Comparison of ENCODE assay signal across 9 cellular contexts in the genomic region with DNA sequence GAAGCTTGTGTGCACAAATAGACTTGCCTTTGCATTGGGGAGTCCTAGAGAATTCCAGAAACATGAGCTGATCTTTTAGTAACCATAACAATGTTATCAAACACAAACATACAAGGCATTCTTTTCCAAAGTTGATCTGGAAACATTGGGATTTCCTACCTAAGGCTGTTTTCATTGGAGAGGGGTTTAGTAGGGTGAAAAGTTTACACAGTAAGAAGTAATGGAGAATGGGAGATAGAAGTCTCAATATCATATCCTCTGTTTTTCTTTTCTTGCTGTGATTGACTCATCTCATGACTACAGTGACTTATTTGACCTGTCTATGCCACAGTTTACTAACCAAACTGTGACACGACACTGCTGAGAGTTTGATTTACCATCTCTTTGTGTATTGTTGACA.
A peak's percentile ranks its signal among the peaks of the same experiment; 100 is the strongest.
DNase-seq lines count a peak whose midpoint lies in the region; ATAC-seq, FAIRE-seq and TF ChIP-seq lines count a peak whose summit lies in the region.
"Had no signal": no experiment of that assay in that cellular context is flagged by ENCODE, and none has a peak within 500 bp of the region (broad histone marks: within the 10 kb centered on the region; RNA-seq: fewer than 3 reads in every experiment).

No MANE protein-coding gene starts in this region.

- BruUV-seq in mammary epithelial cell (replicated peaks; lab: Mats Ljungman, UMichigan): no TSS peak
- BruUV-seq in MCF 10A (replicated peaks; lab: Mats Ljungman, UMichigan): no TSS peak

- H3K36me3 Mint-ChIP-seq in MCF 10A (ENCODE audit: insufficient read depth, unreplicated experiment): no peaks in the 10 kb centered on the region
- H3K36me3 Mint-ChIP-seq: stimulated activated naive B cell treated with anti-CD40 and anti-IgM and Interleukin-4, amounts not matched to agents 10 μg/mL and 1 μg/mL and 100 μg/mL, for 72 hours had no signal

- H3K9me3 ChIP-seq in mammary epithelial cell (replicated peaks; ENCODE audit: insufficient read depth, low read length): no peaks in the 10 kb centered on the region

- dilution Hi-C loops in mammary epithelial cell (cut with HindIII; ENCODE audit: low sequenced_read_pairs): no loop called here

- TF ChIP-seq CTCF in mammary epithelial cell (conservative IDR thresholded peaks at IDR 0.05 in 1 of 2, IDR thresholded peaks at IDR 0.05 in 1 of 2; ENCODE audit: extremely low read depth in 1 of 2, insufficient read depth in 1 of 2, low read depth in 1 of 2, low read length in 2 of 2) (no peak), MCF 10A (IDR thresholded peaks at IDR 0.05; ENCODE audit: unreplicated experiment) (no peak), bronchial epithelial cell (IDR thresholded peaks at IDR 0.05; ENCODE audit: insufficient read depth, low read length, severe bottlenecking) (no peak)

- H3K36me3 ChIP-seq in mammary epithelial cell (ENCODE audit: insufficient read depth, low read length) (no peaks in the 10 kb centered on the region), bronchial epithelial cell (ENCODE audit: control insufficient read depth, insufficient read depth, low read length) (no peaks in the 10 kb centered on the region)

- DNase-seq in mammary epithelial cell (peak; percentile 54), MCF 10A (ENCODE audit: unreplicated experiment) (no peak), bronchial epithelial cell (ENCODE audit: low read depth) (peak; percentile 71), stromal cell of bone marrow (ENCODE audit: low read depth) (peak; percentile 54), NCI-H2029 (lab: John Stamatoyannopoulos, UW) (no peak), UCSD-AML1 (lab: John Stamatoyannopoulos, UW; ENCODE audit: unreplicated experiment) (no peak)
- DNase-seq: stimulated activated naive B cell treated with anti-CD40 and anti-IgM and Interleukin-4, amounts not matched to agents 10 μg/mL and 1 μg/mL and 100 μg/mL, for 72 hours had no signal

- CTCF ChIA-PET in mammary epithelial cell (lab: Charles Lee; ENCODE audit: low non-redundant PET): interaction anchor here (0.5 kb wide), 1 partner anchor 481 kb away, joined by 8 read pairs; no protein-coding TSS in a partner anchor
- CTCF ChIA-PET in MCF 10A (lab: Yijun Ruan, JAX): no interaction called here

- no peak overlapping the region for H3K27ac ChIP-seq in mammary epithelial cell (ENCODE audit: insufficient read depth, low read depth, low read length)

- H2AFZ ChIP-seq in mammary epithelial cell (ENCODE audit: low read depth, low read length): no peak overlapping the region

- H3K27me3 ChIP-seq in mammary epithelial cell (ENCODE audit: insufficient read depth, low read length): no peaks in the 10 kb centered on the region
- H3K27me3 ChIP-seq in bronchial epithelial cell (ENCODE audit: control insufficient read depth, insufficient read depth, low read length): no peaks in the 10 kb centered on the region

- H3K4me3 ChIP-seq in mammary epithelial cell (replicated peaks in 1 of 3; ENCODE audit: insufficient read depth in 1 of 3, low read depth in 2 of 3, low read length in 3 of 3): no peak overlapping the region
- no peak overlapping the region for H3K4me3 ChIP-seq in bronchial epithelial cell (ENCODE audit: low read depth, low read length)

- H3K27me3 Mint-ChIP-seq in MCF 10A (ENCODE audit: insufficient read depth, unreplicated experiment): no peaks in the 10 kb centered on the region
- H3K27me3 Mint-ChIP-seq: stimulated activated naive B cell treated with anti-CD40 and anti-IgM and Interleukin-4, amounts not matched to agents 10 μg/mL and 1 μg/mL and 100 μg/mL, for 72 hours had no signal

- no peaks in the 10 kb centered on the region for H3K4me1 Mint-ChIP-seq in MCF 10A (ENCODE audit: insufficient read depth, unreplicated experiment)
- H3K4me1 Mint-ChIP-seq: stimulated activated naive B cell treated with anti-CD40 and anti-IgM and Interleukin-4, amounts not matched to agents 10 μg/mL and 1 μg/mL and 100 μg/mL, for 72 hours had no signal

- intact Hi-C loops in mammary epithelial cell (cut with micrococcal nuclease) (loop anchor here (2.0 kb wide), 1 partner anchor 158 kb away; no protein-coding TSS in a partner anchor), MCF 10A (cut with micrococcal nuclease) (no loop called here)

- no peaks in the 10 kb centered on the region for H4K20me1 ChIP-seq in mammary epithelial cell (ENCODE audit: insufficient read depth, low read length)

- in situ Hi-C loops in mammary epithelial cell (cut with MboI; ENCODE audit: low sequenced_read_pairs in 2 of 2): no loop called here

- ATAC-seq in HG03039 (IDR thresholded peaks at IDR 0.05; ENCODE audit: unreplicated experiment) (peak; percentile 82), esophagus mucosa (no peak)

- WGBS in mammary epithelial cell (ENCODE audit: low coverage, missing lambda C conversion rate): 60% methylated on average over 1 of the region's 1 CpG

- H3K9me3 Mint-ChIP-seq in MCF 10A (ENCODE audit: unreplicated experiment): no peaks in the 10 kb centered on the region
- H3K9me3 Mint-ChIP-seq: stimulated activated naive B cell treated with anti-CD40 and anti-IgM and Interleukin-4, amounts not matched to agents 10 μg/mL and 1 μg/mL and 100 μg/mL, for 72 hours had no signal

- no peak for FAIRE-seq in bronchial epithelial cell (lab: Jason Lieb, UNC)

- H3K27ac Mint-ChIP-seq in MCF 10A (ENCODE audit: low read depth, unreplicated experiment): no peak overlapping the region
- H3K27ac Mint-ChIP-seq: stimulated activated naive B cell treated with anti-CD40 and anti-IgM and Interleukin-4, amounts not matched to agents 10 μg/mL and 1 μg/mL and 100 μg/mL, for 72 hours had no signal

- POLR2A ChIA-PET in MCF 10A (lab: Yijun Ruan, JAX): interaction anchor here (0.5 kb wide), 1 partner anchor 44 kb away, joined by 3 read pairs; no protein-coding TSS in a partner anchor

- no peaks in the 10 kb centered on the region for H3K79me2 ChIP-seq in mammary epithelial cell (ENCODE audit: insufficient read depth, low read length)

- H3K9ac ChIP-seq in mammary epithelial cell (ENCODE audit: insufficient read depth, low read length): no peak overlapping the region

- no peak overlapping the region for H3K4me2 ChIP-seq in mammary epithelial cell (ENCODE audit: insufficient read depth, low read depth, low read length)

- no peaks in the 10 kb centered on the region for H3K4me1 ChIP-seq in mammary epithelial cell (ENCODE audit: insufficient read depth, low read length)

- no peak overlapping the region for H3K4me3 Mint-ChIP-seq in MCF 10A (ENCODE audit: unreplicated experiment)
- H3K4me3 Mint-ChIP-seq: stimulated activated naive B cell treated with anti-CD40 and anti-IgM and Interleukin-4, amounts not matched to agents 10 μg/mL and 1 μg/mL and 100 μg/mL, for 72 hours had no signal

Comparison
In these comparisons a context has a peak if more than half of its experiments do, and no peak if none do; other contexts are left out.
1. DNase-seq: peak in mammary epithelial cell (single experiment), bronchial epithelial cell (single experiment) and stromal cell of bone marrow (single experiment); none in MCF 10A (single experiment), NCI-H2029 (single experiment) and UCSD-AML1 (single experiment).